Comparison of ENCODE assay signal across 8 cellular contexts in the genomic region with DNA sequence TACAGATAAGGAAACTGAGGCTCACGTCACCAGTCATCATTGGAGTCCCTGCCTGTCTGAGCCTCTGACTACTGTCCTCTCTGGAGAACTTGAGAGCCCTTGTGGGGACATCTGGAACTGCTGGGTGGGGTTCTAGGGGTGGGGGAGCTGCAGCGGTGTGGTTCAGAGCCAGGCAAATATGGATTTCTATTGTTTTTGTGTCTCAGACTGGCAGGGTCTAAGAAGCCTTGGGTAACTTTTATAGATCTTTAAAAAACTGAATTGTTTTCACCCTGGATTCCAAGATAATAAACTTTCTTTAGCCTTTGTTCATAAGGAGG. TPM values are rescaled to one million over a fixed set of nuclear protein-coding genes. Genes with fewer than 3 reads are reported as not detected.
DNase-seq lines count a peak whose midpoint lies in the region; TF ChIP-seq lines count a peak whose summit lies in the region.

No MANE protein-coding gene starts in this region.

- DNase-seq in T-helper 1 cell (no peak), NCI-H69 (lab: John Stamatoyannopoulos, UW) (peak; percentile 85), MCF 10A (ENCODE audit: unreplicated experiment) (peak; percentile 69), cerebellar nuclear complex (lab: John Stamatoyannopoulos, UW) (no peak), epidermal melanocyte (ENCODE audit: insufficient read length, low spot score) (no peak), NCI-H2081 treated with DMSO at 0.1 percent for 48 hours (lab: John Stamatoyannopoulos, UW) (no peak)

- CTCF ChIA-PET in MCF 10A (lab: Yijun Ruan, JAX), result interaction anchor here (0.8 to 9.3 kb wide), 19 partner anchors 8 to 185 kb away, joined by 3 to 198 read pairs (median 4); no protein-coding TSS in a partner anchor

- no TSS peak for BruUV-seq in MCF 10A (replicated peaks; lab: Mats Ljungman, UMichigan)

- H3K9ac ChIP-seq in muscle layer of colon (ENCODE audit: low read length), result no peak overlapping the region

- no peak overlapping the region for H3K4me3 ChIP-seq in muscle layer of colon (ENCODE audit: low read depth in 1 of 2, low read length in 2 of 2)

- H3K4me3 Mint-ChIP-seq in T-helper 1 cell treated with Interleukin-12 subunit alpha and Interleukin-12 subunit beta and Interleukin-4 antibody, amounts not matched to agents 30 μg/mL and 1 μg/mL, for 36 hours, result peak overlapping the region; percentile 57
- H3K4me3 Mint-ChIP-seq in MCF 10A (ENCODE audit: unreplicated experiment), result peak overlapping the region; percentile 71

- intact Hi-C loops in MCF 10A (cut with micrococcal nuclease), result loop anchor here (1.0 to 2.0 kb wide), 4 partner anchors 23 to 113 kb away; a partner anchor contains a TSS

- TF ChIP-seq CTCF in MCF 10A (IDR thresholded peaks at IDR 0.05; ENCODE audit: unreplicated experiment), result peak; percentile 49

- H3K36me3 Mint-ChIP-seq in T-helper 1 cell treated with Interleukin-12 subunit alpha and Interleukin-12 subunit beta and Interleukin-4 antibody, amounts not matched to agents 30 μg/mL and 1 μg/mL, for 36 hours (ENCODE audit: low read depth), result no peaks in the 10 kb centered on the region
- no peaks in the 10 kb centered on the region for H3K36me3 Mint-ChIP-seq in MCF 10A (ENCODE audit: insufficient read depth, unreplicated experiment)

- H3K9me3 ChIP-seq in muscle layer of colon (ENCODE audit: low read length), result no peaks in the 10 kb centered on the region

- peaks cover 67% of the 10 kb centered on the region for H3K4me1 Mint-ChIP-seq in T-helper 1 cell treated with Interleukin-12 subunit alpha and Interleukin-12 subunit beta and Interleukin-4 antibody, amounts not matched to agents 30 μg/mL and 1 μg/mL, for 36 hours (ENCODE audit: low read depth)
- H3K4me1 Mint-ChIP-seq in MCF 10A (ENCODE audit: insufficient read depth, unreplicated experiment), result peaks cover 60% of the 10 kb centered on the region

- H3K36me3 ChIP-seq in muscle layer of colon (ENCODE audit: insufficient read depth, low read length), result no peaks in the 10 kb centered on the region

- peak overlapping the region; percentile 89 for H3K27ac ChIP-seq in muscle layer of colon (ENCODE audit: low read depth, low read length)

- peaks cover 19% of the 10 kb centered on the region for H3K4me1 ChIP-seq in muscle layer of colon (ENCODE audit: insufficient read depth, low read length)

- H3K27ac Mint-ChIP-seq in T-helper 1 cell treated with Interleukin-12 subunit alpha and Interleukin-12 subunit beta and Interleukin-4 antibody, amounts not matched to agents 30 μg/mL and 1 μg/mL, for 36 hours, result peak overlapping the region; percentile 95
- peak overlapping the region; percentile 100 for H3K27ac Mint-ChIP-seq in MCF 10A (ENCODE audit: low read depth, unreplicated experiment)

- no peaks in the 10 kb centered on the region for H3K9me3 Mint-ChIP-seq in T-helper 1 cell treated with Interleukin-12 subunit alpha and Interleukin-12 subunit beta and Interleukin-4 antibody, amounts not matched to agents 30 μg/mL and 1 μg/mL, for 36 hours
- no peaks in the 10 kb centered on the region for H3K9me3 Mint-ChIP-seq in MCF 10A (ENCODE audit: unreplicated experiment)

- no peaks in the 10 kb centered on the region for H3K27me3 ChIP-seq in muscle layer of colon (ENCODE audit: control insufficient read depth in 1 of 2, insufficient read depth in 2 of 2, low read length in 2 of 2)

- POLR2A ChIA-PET in MCF 10A (lab: Yijun Ruan, JAX), result interaction anchor here (0.6 to 24.8 kb wide), 23 partner anchors 8 to 654 kb away, joined by 3 to 1402 read pairs (median 4); a partner anchor contains a TSS

- H3K27me3 Mint-ChIP-seq in T-helper 1 cell treated with Interleukin-12 subunit alpha and Interleukin-12 subunit beta and Interleukin-4 antibody, amounts not matched to agents 30 μg/mL and 1 μg/mL, for 36 hours (ENCODE audit: low read depth), result no peaks in the 10 kb centered on the region
- H3K27me3 Mint-ChIP-seq in MCF 10A (ENCODE audit: insufficient read depth, unreplicated experiment), result no peaks in the 10 kb centered on the region

RNA-seq across cellular contexts. Expression of a gene that starts 46.9 kb away (rescaled TPM):
- total RNA-seq in MCF 10A (2022), result 47.5 and 49.5 TPM in 2 replicates

Comparison
In these comparisons a context has a peak if more than half of its experiments do, and no peak if none do; other contexts are left out.
1. DNase-seq: peak in NCI-H69 (single experiment) and MCF 10A (single experiment); none in T-helper 1 cell (0 of 5), cerebellar nuclear complex (0 of 2), epidermal melanocyte (single experiment) and NCI-H2081 treated with DMSO at 0.1 percent for 48 hours (single experiment).